8 cellular contexts compared by ENCODE assay signal in the genomic region with DNA sequence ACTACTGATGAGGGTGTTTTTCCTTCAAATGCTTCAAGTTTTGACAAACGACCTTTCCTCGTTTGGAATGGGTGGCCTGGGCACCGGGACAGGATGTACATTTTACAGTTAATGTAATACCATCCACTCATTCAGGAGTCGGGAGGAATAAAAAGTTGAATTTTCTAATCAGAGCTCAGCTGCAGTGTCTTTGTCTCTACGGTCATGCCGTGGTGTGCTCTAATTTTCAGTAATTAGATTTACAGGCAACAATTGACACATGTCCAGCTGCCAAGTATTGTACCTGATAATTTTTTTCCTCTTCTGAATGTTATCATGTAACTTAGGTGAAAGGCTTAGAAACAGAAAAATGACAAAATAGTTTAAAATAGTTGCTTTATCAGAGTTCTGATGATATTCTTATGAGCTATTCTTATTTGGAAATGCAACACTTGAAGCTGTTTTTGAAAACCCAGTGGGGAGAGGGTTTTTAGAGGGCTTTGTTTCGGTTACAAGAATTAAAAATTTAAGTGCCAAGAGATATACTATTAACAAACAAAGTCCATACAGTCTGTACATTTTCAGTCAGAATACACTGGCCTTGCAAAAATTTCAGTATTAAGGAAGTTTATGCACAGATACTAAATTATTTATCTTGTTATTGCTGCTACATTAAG. TPM values are rescaled to one million over a fixed set of nuclear protein-coding genes. Genes with fewer than 3 reads are reported as not detected.
A peak's percentile ranks its signal among the peaks of the same experiment; 100 is the strongest.
DNase-seq lines count a peak whose midpoint lies in the region; ATAC-seq and TF ChIP-seq lines count a peak whose summit lies in the region.

No MANE protein-coding gene starts in this region.

- peak overlapping the region; percentile 99 to 100 for H3K4me3 Mint-ChIP-seq in CD14-positive monocyte
- peak overlapping the region; percentile 99 for H3K4me3 Mint-ChIP-seq in natural killer cell treated with Interleukin-12 subunit alpha and Interleukin-12 subunit beta and Interleukin-15 and Interleukin-18, amount 100 ng/mL, for 72 hours

- H3K4me3 ChIP-seq in Karpas-422 (ENCODE audit: low read length) (peak overlapping the region; percentile 84), astrocyte of the cerebellum (ENCODE audit: low read depth, low read length) (peak overlapping the region; percentile 93)

- in situ Hi-C loops in astrocyte of the cerebellum (cut with HindIII; ENCODE audit: low sequenced_read_pairs) = no loop called here

- H3K27ac Mint-ChIP-seq in CD14-positive monocyte = peak overlapping the region; percentile 25 to 96 (median 89)
- peak overlapping the region; percentile 90 to 95 for H3K27ac Mint-ChIP-seq in natural killer cell treated with Interleukin-12 subunit alpha and Interleukin-12 subunit beta and Interleukin-15 and Interleukin-18, amount 100 ng/mL, for 72 hours

- peak overlapping the region; percentile 97 for H3K4me2 ChIP-seq in Karpas-422 (ENCODE audit: low read depth, low read length, poor library complexity, severe bottlenecking)

- H2AFZ ChIP-seq in Karpas-422 (ENCODE audit: low read length) = peak overlapping the region; percentile 100

- H4K20me1 ChIP-seq in Karpas-422 (ENCODE audit: insufficient read depth, low read depth, low read length) = no peaks in the 10 kb centered on the region

- peak overlapping the region; percentile 90 for H3K27ac ChIP-seq in Karpas-422 (ENCODE audit: low read length)

- H3K9me3 ChIP-seq in Karpas-422 (ENCODE audit: low read length) = no peaks in the 10 kb centered on the region

- peak overlapping the region; percentile 97 for H3K9ac ChIP-seq in Karpas-422 (ENCODE audit: low read length)

- no peak for ATAC-seq in natural killer cell treated with Interleukin-12 subunit alpha and Interleukin-12 subunit beta and Interleukin-15 and Interleukin-18, amount 100 ng/mL, for 72 hours
- no peak for ATAC-seq in HG03039 (IDR thresholded peaks at IDR 0.05; ENCODE audit: unreplicated experiment)

- H3K4me1 ChIP-seq in Karpas-422 (ENCODE audit: low read length) = peaks cover 49% of the 10 kb centered on the region

- H3K9me3 Mint-ChIP-seq in CD14-positive monocyte = peaks cover 0 to 3% (median 0%) of the 10 kb centered on the region in 7 donors
- no peaks in the 10 kb centered on the region for H3K9me3 Mint-ChIP-seq in natural killer cell treated with Interleukin-12 subunit alpha and Interleukin-12 subunit beta and Interleukin-15 and Interleukin-18, amount 100 ng/mL, for 72 hours

- H3K36me3 ChIP-seq in Karpas-422 (ENCODE audit: insufficient read depth, low read length) = 0 out of 2 replicates have a peak, but pooled peaks cover 5% of the 10 kb centered on the region

- peaks cover 2 to 4% (median 3%) of the 10 kb centered on the region in 3 donors for H3K27me3 Mint-ChIP-seq in CD14-positive monocyte (ENCODE audit: low read depth in 3 of 3)
- H3K27me3 Mint-ChIP-seq in natural killer cell treated with Interleukin-12 subunit alpha and Interleukin-12 subunit beta and Interleukin-15 and Interleukin-18, amount 100 ng/mL, for 72 hours = no peaks in the 10 kb centered on the region

- no peaks in the 10 kb centered on the region for H3K9me2 ChIP-seq in Karpas-422 (replicated peaks; ENCODE audit: insufficient read depth, low read length)

- no peaks in the 10 kb centered on the region for H3K27me3 ChIP-seq in Karpas-422 (ENCODE audit: low read length)

- DNase-seq in CD14-positive monocyte (ENCODE audit: low spot score) (no peak), Karpas-422 (no peak), astrocyte of the cerebellum (ENCODE audit: low read depth) (no peak), hypothalamus (lab: John Stamatoyannopoulos, UW) (no peak), activated gamma-delta T cell (lab: John Stamatoyannopoulos, UW) (no peak), occipital lobe (lab: John Stamatoyannopoulos, UW) (no peak)
- no peak for DNase-seq in natural killer cell treated with Interleukin-12 subunit alpha and Interleukin-12 subunit beta and Interleukin-15 and Interleukin-18, amount 100 ng/mL, for 72 hours (ENCODE audit: low spot score)

- peaks cover 30% of the 10 kb centered on the region for H3K4me1 Mint-ChIP-seq in CD14-positive monocyte
- peaks cover 22 to 38% of the 10 kb centered on the region in 2 donors for H3K4me1 Mint-ChIP-seq in natural killer cell treated with Interleukin-12 subunit alpha and Interleukin-12 subunit beta and Interleukin-15 and Interleukin-18, amount 100 ng/mL, for 72 hours (ENCODE audit: low read depth in 2 of 2)

- intact Hi-C loops in CD14-positive monocyte (cut with micrococcal nuclease) = loop anchor here in 1 of 2 donors (10.0 kb wide), 1 partner anchor 194 kb away; no protein-coding TSS in a partner anchor

- peaks cover 27% of the 10 kb centered on the region for H3K79me2 ChIP-seq in Karpas-422 (ENCODE audit: low read length)

- TF ChIP-seq CTCF in CD14-positive monocyte (IDR thresholded peaks at IDR 0.05) (no peak), astrocyte of the cerebellum (IDR thresholded peaks at IDR 0.05; ENCODE audit: low read depth, low read length, missing control alignments) (no peak)

- peaks cover 10 to 17% of the 10 kb centered on the region in 2 donors for H3K36me3 Mint-ChIP-seq in CD14-positive monocyte
- peaks cover 18% of the 10 kb centered on the region for H3K36me3 Mint-ChIP-seq in natural killer cell treated with Interleukin-12 subunit alpha and Interleukin-12 subunit beta and Interleukin-15 and Interleukin-18, amount 100 ng/mL, for 72 hours

RNA-seq across cellular contexts. Expression of a gene that starts 1.0 kb away (rescaled TPM):
- 1 to 10 TPM; 5.3 to 7.4 TPM for polyA plus RNA-seq in CD14-positive monocyte
- 16.8 and 18.5 TPM in 2 replicates for total RNA-seq in Karpas-422 (2014; rRNA removed; shearing (Covaris generic); ENCODE audit: low replicate concordance)
- 10 to 100 TPM; 21.9 to 22.5 TPM for total RNA-seq in natural killer cell treated with Interleukin-12 subunit alpha and Interleukin-12 subunit beta and Interleukin-15 and Interleukin-18, amount 100 ng/mL, for 72 hours
- 7.8 TPM for total RNA-seq in occipital lobe

RNA-seq across cellular contexts. Expression of a gene that starts 11.0 kb away (rescaled TPM):
- polyA plus RNA-seq in CD14-positive monocyte = 10 to 100 TPM; 16.9 to 29.6 TPM
- total RNA-seq in Karpas-422 (2014; rRNA removed; shearing (Covaris generic); ENCODE audit: low replicate concordance) = 51.5 and 112 TPM in 2 replicates
- total RNA-seq in natural killer cell treated with Interleukin-12 subunit alpha and Interleukin-12 subunit beta and Interleukin-15 and Interleukin-18, amount 100 ng/mL, for 72 hours = 10 to 100 TPM; 77.9 to 84.9 TPM
- total RNA-seq in occipital lobe = 40.4 TPM
